ENCODE assay signal across 13 cellular contexts in genomic region chr22:16602728-16603447, GRCh38. TPM values are rescaled to one million over a fixed set of nuclear protein-coding genes. Genes with fewer than 3 reads are reported as not detected.
DNase-seq lines count a peak whose midpoint lies in the region; ATAC-seq, FAIRE-seq and TF ChIP-seq lines count a peak whose summit lies in the region.
"Not testable (repeated sequence)": the region's sequence is repeated elsewhere in the genome, so short reads cannot be mapped to it uniquely, and the experiment has no call there.
"Had no signal": no experiment of that assay in that cellular context is flagged by ENCODE, and none has a peak within 500 bp of the region (broad histone marks: within the 10 kb centered on the region; RNA-seq: fewer than 3 reads in every experiment).

No MANE protein-coding gene starts in this region.

- H3K4me3 Mint-ChIP-seq in activated CD4-positive, alpha-beta T cell treated with anti-CD3 and anti-CD28 coated beads, Interleukin-2, amount 10 ng/mL, durations not matched to agents 7 days and 5 days: peak overlapping the region; percentile 43
- H3K4me3 Mint-ChIP-seq in activated naive CD8-positive, alpha-beta T cell: peak overlapping the region; percentile 79

- H3K4me3 ChIP-seq in AG04449 (ENCODE audit: low read depth, low read length): peak overlapping the region; percentile 18
- H3K4me3 ChIP-seq in epithelial cell of proximal tubule (ENCODE audit: low read depth, low read length): peak overlapping the region; percentile 52
- H3K4me3 ChIP-seq in lower leg skin (ENCODE audit: low read depth, poor library complexity, severe bottlenecking): peak overlapping the region; percentile 28
- peak overlapping the region; percentile 65 for H3K4me3 ChIP-seq in psoas muscle
- peak overlapping the region; percentile 43 to 71 (median 57) for H3K4me3 ChIP-seq in subcutaneous abdominal adipose tissue (ENCODE audit: low read depth in 1 of 5, low read length in 5 of 5)

- H3K27me3 ChIP-seq in psoas muscle (ENCODE audit: insufficient read depth in 3 of 3, low read length in 2 of 3) (peaks cover 0 to 31% (median 4%) of the 10 kb centered on the region in 3 donors), subcutaneous abdominal adipose tissue (ENCODE audit: control insufficient read depth in 5 of 5, insufficient read depth in 4 of 5, low read length in 5 of 5) (peaks cover 0 to 13% (median 0%) of the 10 kb centered on the region in 5 donors)

- CTCF ChIA-PET in AG04449 (lab: Yijun Ruan, JAX); activated CD4-positive, alpha-beta T cell treated with anti-CD3 and anti-CD28 coated beads, Interleukin-2, amount 10 ng/mL, durations not matched to agents 7 days and 5 days (lab: Charles Lee): not testable (repeated sequence)

- intact Hi-C loops in lower leg skin (cut with DNase I; ENCODE audit: low total_unique reads); psoas muscle (cut with DNase I): not testable (repeated sequence)

- POLR2A ChIA-PET in AG04449 (lab: Yijun Ruan, JAX); activated CD4-positive, alpha-beta T cell treated with anti-CD3 and anti-CD28 coated beads, Interleukin-2, amount 10 ng/mL, durations not matched to agents 7 days and 5 days (lab: Charles Lee): not testable (repeated sequence)

- peak overlapping the region in 3 of 5 donors; percentile 20 to 62 (median 48) for H3K9ac ChIP-seq in subcutaneous abdominal adipose tissue (ENCODE audit: low read length in 5 of 5)

- H3K9me3 ChIP-seq in psoas muscle; subcutaneous abdominal adipose tissue (ENCODE audit: control insufficient read depth in 5 of 5, low read length in 5 of 5): not testable (repeated sequence)

- not testable (repeated sequence) for H3K36me3 Mint-ChIP-seq in activated CD4-positive, alpha-beta T cell treated with anti-CD3 and anti-CD28 coated beads, Interleukin-2, amount 10 ng/mL, durations not matched to agents 7 days and 5 days (ENCODE audit: low read depth); activated naive CD8-positive, alpha-beta T cell

- FAIRE-seq in H54 (lab: Jason Lieb, UNC): peak; percentile 69

- TF ChIP-seq POLR2A in H54 (IDR thresholded peaks at IDR 0.05; ENCODE audit: low read depth, low read length); lower leg skin (IDR thresholded peaks at IDR 0.05): not testable (repeated sequence)

- H3K27me3 Mint-ChIP-seq in activated CD4-positive, alpha-beta T cell treated with anti-CD3 and anti-CD28 coated beads, Interleukin-2, amount 10 ng/mL, durations not matched to agents 7 days and 5 days: peaks cover 37% of the 10 kb centered on the region
- H3K27me3 Mint-ChIP-seq in activated naive CD8-positive, alpha-beta T cell: peaks cover 34% of the 10 kb centered on the region

- 2 to 4% methylated on average over 33 of the region's 33 CpGs for WGBS in lower leg skin, 2 donors
- WGBS in psoas muscle, 3 donors: 4 to 8% (median 5%) methylated on average over 33 of the region's 33 CpGs

- H3K27ac ChIP-seq in psoas muscle (peak overlapping the region; percentile 65), subcutaneous abdominal adipose tissue (ENCODE audit: low read depth, low read length) (peak overlapping the region; percentile 49)

- not testable (repeated sequence) for H3K9me3 Mint-ChIP-seq in activated CD4-positive, alpha-beta T cell treated with anti-CD3 and anti-CD28 coated beads, Interleukin-2, amount 10 ng/mL, durations not matched to agents 7 days and 5 days; activated naive CD8-positive, alpha-beta T cell (ENCODE audit: low read depth)

- not testable (repeated sequence) for H3K4me1 Mint-ChIP-seq in activated CD4-positive, alpha-beta T cell treated with anti-CD3 and anti-CD28 coated beads, Interleukin-2, amount 10 ng/mL, durations not matched to agents 7 days and 5 days
- peaks cover 18% of the 10 kb centered on the region for H3K4me1 Mint-ChIP-seq in activated naive CD8-positive, alpha-beta T cell (ENCODE audit: low read depth)

- ATAC-seq in psoas muscle: peak in 1 of 4 donors; percentile 24

- H3K27ac Mint-ChIP-seq in activated CD4-positive, alpha-beta T cell treated with anti-CD3 and anti-CD28 coated beads, Interleukin-2, amount 10 ng/mL, durations not matched to agents 7 days and 5 days: peak overlapping the region; percentile 22
- peak overlapping the region; percentile 0 for H3K27ac Mint-ChIP-seq in activated naive CD8-positive, alpha-beta T cell

- not testable (repeated sequence) for H3K4me1 ChIP-seq in psoas muscle; subcutaneous abdominal adipose tissue (ENCODE audit: control insufficient read depth in 5 of 5, insufficient read depth in 5 of 5, low read length in 5 of 5)

- not testable (repeated sequence) for TF ChIP-seq CTCF in AG04449 (IDR thresholded peaks at IDR 0.05; ENCODE audit: insufficient read depth, low read length, missing control alignments); epithelial cell of proximal tubule (conservative IDR thresholded peaks at IDR 0.05; ENCODE audit: low read depth, low read length); lower leg skin (IDR thresholded peaks at IDR 0.05); psoas muscle (IDR thresholded peaks at IDR 0.05)

- not testable (repeated sequence) for DNase-seq in AG04449 (ENCODE audit: low read depth, low spot score); H54 (ENCODE audit: insufficient read length, low spot score); activated CD4-positive, alpha-beta T cell treated with anti-CD3 and anti-CD28 coated beads, Interleukin-2, amount 10 ng/mL, durations not matched to agents 7 days and 5 days; epithelial cell of proximal tubule (ENCODE audit: low read depth); lower leg skin (ENCODE audit: low spot score in 2 of 2)
- peak in 1 of 2 donors; percentile 16 for DNase-seq in psoas muscle

- H3K36me3 ChIP-seq in psoas muscle (ENCODE audit: insufficient read depth in 1 of 2, low read depth in 1 of 2); subcutaneous abdominal adipose tissue (ENCODE audit: control insufficient read depth in 5 of 5, insufficient read depth in 5 of 5, low read length in 5 of 5): not testable (repeated sequence)

RNA-seq across cellular contexts. Expression of gene CCT8L2, which starts 10.3 kb away (rescaled TPM):
- not detected for total RNA-seq in activated CD4-positive, alpha-beta T cell treated with anti-CD3 and anti-CD28 coated beads, Interleukin-2, amount 10 ng/mL, durations not matched to agents 7 days and 5 days
- total RNA-seq in epithelial cell of proximal tubule (not detected in 2 replicates), lower leg skin (not detected), psoas muscle (not detected)
- under 1 TPM in 1 of 3 donors, not detected in 2; 0.04 TPM for polyA plus RNA-seq in psoas muscle
- total RNA-seq: body of pancreas, dermis microvascular lymphatic vessel endothelial cell, G401, lung, SJCRH30 had no signal
- polyA plus RNA-seq: lung had no signal
